19 cellular contexts compared by ENCODE assay signal in the genomic region with DNA sequence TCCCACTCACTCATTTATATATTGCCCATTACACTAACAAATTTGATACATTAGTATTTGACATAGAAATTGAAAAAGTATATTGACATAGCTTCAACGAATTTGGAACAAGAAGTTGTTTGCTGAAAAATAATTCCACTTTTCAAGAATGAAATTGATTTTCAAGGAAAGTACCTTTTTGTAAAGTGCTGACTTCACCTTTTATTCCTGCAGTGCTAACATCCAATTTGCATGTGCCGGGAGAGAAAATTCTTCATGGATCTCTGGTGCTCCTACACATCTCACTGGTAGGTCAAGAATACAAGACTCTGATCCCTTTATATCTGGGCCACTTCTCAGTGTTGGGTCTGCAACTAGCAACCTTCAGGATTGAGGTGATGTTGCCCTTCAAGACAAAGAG.
DNase-seq lines count a peak whose midpoint lies in the region; ATAC-seq, FAIRE-seq and TF ChIP-seq lines count a peak whose summit lies in the region.
"Had no signal": no experiment of that assay in that cellular context is flagged by ENCODE, and none has a peak within 500 bp of the region (broad histone marks: within the 10 kb centered on the region; RNA-seq: fewer than 3 reads in every experiment).

No MANE protein-coding gene starts in this region.

- H3K4me3 Mint-ChIP-seq in GM23338, result no peak overlapping the region
- no peak overlapping the region for H3K4me3 Mint-ChIP-seq in nephron progenitor cell
- no peak overlapping the region for H3K4me3 Mint-ChIP-seq in activated T-helper 2 cell treated with anti-CD3 and anti-CD28 coated beads, Interferon-gamma antibody, Interleukin-2, Interleukin-4, amounts not matched to agents 10 μg/mL and 5 μg/mL and 100 μg/mL, durations not matched to agents 14 hours and 24 hours and 36 hours (ENCODE audit: low read depth)
- H3K4me3 Mint-ChIP-seq: CD4-positive, CD25-positive, alpha-beta regulatory T cell; CD8-positive, alpha-beta memory T cell had no signal

- intact Hi-C loops in K562 (cut with micrococcal nuclease), result loop anchor here (2.0 to 10.0 kb wide), 2 partner anchors 437 to 829 kb away; partner anchors contain the start of gene FKBP7
- intact Hi-C loops in activated T-helper 2 cell treated with anti-CD3 and anti-CD28 coated beads, Interferon-gamma antibody, Interleukin-2, Interleukin-4, amounts not matched to agents 10 μg/mL and 5 μg/mL and 100 μg/mL, durations not matched to agents 14 hours and 24 hours and 36 hours (cut with micrococcal nuclease), result loop anchor here (2.0 kb wide), 1 partner anchor 25 kb away; no protein-coding TSS in a partner anchor

- H3K4me3 ChIP-seq in A549 (no peak overlapping the region), GM23338 (no peak overlapping the region), K562 (no peak overlapping the region)
- H3K4me3 ChIP-seq: HAP-1 had no signal

- CTCF ChIA-PET in A549 (lab: Yijun Ruan, JAX), result interaction anchor here (0.9 to 1.1 kb wide), 4 partner anchors 12 to 353 kb away, joined by 3 to 5 read pairs (median 3); no protein-coding TSS in a partner anchor
- CTCF ChIA-PET in K562 (lab: Yijun Ruan, JAX; ENCODE audit: low intra/inter-chr PET ratio), result no interaction called here

- no peak for TF ChIP-seq CTCF in A549 (IDR thresholded peaks at IDR 0.05)
- no peak for TF ChIP-seq CTCF in GM23338 (conservative IDR thresholded peaks at IDR 0.05; ENCODE audit: low read depth in 2 of 2)
- no peak for TF ChIP-seq CTCF in K562 (IDR thresholded peaks at IDR 0.05 in 2 of 3, conservative IDR thresholded peaks at IDR 0.05 in 1 of 3; ENCODE audit: insufficient read depth in 2 of 3, low read depth in 1 of 3, low read length in 3 of 3)
- no peak for TF ChIP-seq CTCF in nephron progenitor cell (IDR thresholded peaks at IDR 0.05)

- H4K20me1 ChIP-seq in GM23338 (replicated peaks; ENCODE audit: insufficient read depth), result no peaks in the 10 kb centered on the region
- H4K20me1 ChIP-seq in K562 (replicated peaks; ENCODE audit: control insufficient read depth, insufficient read depth, low read length), result no peaks in the 10 kb centered on the region

- no peaks in the 10 kb centered on the region for H3K27me3 ChIP-seq in GM23338 (ENCODE audit: insufficient read depth)
- no peaks in the 10 kb centered on the region for H3K27me3 ChIP-seq in K562 (ENCODE audit: control insufficient read depth in 2 of 2, insufficient read depth in 2 of 2, low read length in 2 of 2)
- H3K27me3 ChIP-seq: BE2C had no signal

- TF ChIP-seq POLR2A in A549 (IDR thresholded peaks at IDR 0.05; ENCODE audit: low read length), result no peak
- no peak for TF ChIP-seq POLR2A in K562 (conservative IDR thresholded peaks at IDR 0.05)

- no peaks in the 10 kb centered on the region; the same call in 2 of the 3 replicates for H3K4me1 ChIP-seq in A549
- no peaks in the 10 kb centered on the region for H3K4me1 ChIP-seq in GM23338 (ENCODE audit: insufficient read depth)
- H3K4me1 ChIP-seq in K562 (replicated peaks in 1 of 2; ENCODE audit: control insufficient read depth in 2 of 2, insufficient read depth in 2 of 2, low read length in 2 of 2), result no peaks in the 10 kb centered on the region
- H3K4me1 ChIP-seq: BE2C had no signal

- no peak overlapping the region for H3K9ac ChIP-seq in K562 (ENCODE audit: insufficient read depth in 1 of 2, low read depth in 2 of 2, low read length in 2 of 2)
- H3K9ac ChIP-seq: KMS-11 had no signal

- H3K27ac Mint-ChIP-seq in GM23338 (peak overlapping the region; percentile 63; the same call in 1 of the 2 replicates), nephron progenitor cell (peak overlapping the region; percentile 50)
- no peak overlapping the region for H3K27ac Mint-ChIP-seq in activated T-helper 2 cell treated with anti-CD3 and anti-CD28 coated beads, Interferon-gamma antibody, Interleukin-2, Interleukin-4, amounts not matched to agents 10 μg/mL and 5 μg/mL and 100 μg/mL, durations not matched to agents 14 hours and 24 hours and 36 hours
- H3K27ac Mint-ChIP-seq: CD4-positive, CD25-positive, alpha-beta regulatory T cell; CD8-positive, alpha-beta memory T cell had no signal

- no peaks in the 10 kb centered on the region for H3K9me1 ChIP-seq in K562 (ENCODE audit: control insufficient read depth, insufficient read depth, low read length)

- no peaks in the 10 kb centered on the region for H3F3A ChIP-seq in GM23338 (replicated peaks; ENCODE audit: low read depth)

- in situ Hi-C loops in K562 (cut with MboI), result loop anchor here (10.0 kb wide), 2 partner anchors 121 to 801 kb away; partner anchors contain the start of gene RBM45

- peaks cover 10% of the 10 kb centered on the region; the same call in 2 of the 3 replicates for H3K4me1 Mint-ChIP-seq in GM23338
- peaks cover 13% of the 10 kb centered on the region for H3K4me1 Mint-ChIP-seq in nephron progenitor cell
- H3K4me1 Mint-ChIP-seq in activated T-helper 2 cell treated with anti-CD3 and anti-CD28 coated beads, Interferon-gamma antibody, Interleukin-2, Interleukin-4, amounts not matched to agents 10 μg/mL and 5 μg/mL and 100 μg/mL, durations not matched to agents 14 hours and 24 hours and 36 hours (ENCODE audit: low read depth), result peaks cover 16% of the 10 kb centered on the region

- H3K9me3 ChIP-seq in A549, result no peaks in the 10 kb centered on the region
- no peaks in the 10 kb centered on the region for H3K9me3 ChIP-seq in K562 (replicated peaks; ENCODE audit: control insufficient read depth, insufficient read depth, low read depth, low read length)
- H3K9me3 ChIP-seq: BE2C, HAP-1 had no signal

- H3K27me3 Mint-ChIP-seq in GM23338 (ENCODE audit: insufficient read depth, low read depth, poor library complexity) (peaks cover 2% of the 10 kb centered on the region), nephron progenitor cell (ENCODE audit: low read depth, poor library complexity) (peaks cover 2% of the 10 kb centered on the region)
- H3K27me3 Mint-ChIP-seq in activated T-helper 2 cell treated with anti-CD3 and anti-CD28 coated beads, Interferon-gamma antibody, Interleukin-2, Interleukin-4, amounts not matched to agents 10 μg/mL and 5 μg/mL and 100 μg/mL, durations not matched to agents 14 hours and 24 hours and 36 hours (ENCODE audit: low read depth), result no peaks in the 10 kb centered on the region
- H3K27me3 Mint-ChIP-seq: CD4-positive, CD25-positive, alpha-beta regulatory T cell; CD8-positive, alpha-beta memory T cell had no signal

- H2AFZ ChIP-seq in GM23338 (no peak overlapping the region), K562 (ENCODE audit: low read depth, low read length) (no peak overlapping the region)

- DNase-seq in A549 (ENCODE audit: low read depth in 1 of 2, low spot score in 1 of 2) (no peak), GM23338 (ENCODE audit: low spot score) (no peak), K562 (ENCODE audit: extremely low read depth in 1 of 4, low spot score in 3 of 4) (no peak), nephron progenitor cell (no peak), DMS 273 treated with DMSO at 0.1 percent for 48 hours (lab: John Stamatoyannopoulos, UW) (no peak)
- no peak for DNase-seq in activated T-helper 2 cell treated with anti-CD3 and anti-CD28 coated beads, Interferon-gamma antibody, Interleukin-2, Interleukin-4, amounts not matched to agents 10 μg/mL and 5 μg/mL and 100 μg/mL, durations not matched to agents 14 hours and 24 hours and 36 hours (ENCODE audit: low spot score)
- DNase-seq: ACHN; BE2C; C1 segment of cervical spinal cord; CD4-positive, CD25-positive, alpha-beta regulatory T cell; CD8-positive, alpha-beta memory T cell; COR-L47 had no signal

- ATAC-seq in A549 (no peak), GM23338 (no peak), K562 (no peak), HG03045 (IDR thresholded peaks at IDR 0.05; ENCODE audit: unreplicated experiment) (no peak)

- TF ChIP-seq EP300 in A549 (IDR thresholded peaks at IDR 0.05) (no peak), K562 (IDR thresholded peaks at IDR 0.05; ENCODE audit: low read length) (no peak)

- H3K4me2 ChIP-seq in A549, result no peak overlapping the region
- no peak overlapping the region for H3K4me2 ChIP-seq in GM23338
- H3K4me2 ChIP-seq in K562 (ENCODE audit: insufficient read depth, low read length), result no peak overlapping the region
- H3K4me2 ChIP-seq: KMS-11 had no signal

- TF ChIP-seq RAD21 in A549 (conservative IDR thresholded peaks at IDR 0.05 in 1 of 2, IDR thresholded peaks at IDR 0.05 in 1 of 2) (no peak), K562 (CRISPR knock-in tag; conservative IDR thresholded peaks at IDR 0.05 in 1 of 2, IDR thresholded peaks at IDR 0.05 in 1 of 2) (no peak)

- no peak for FAIRE-seq in A549 (lab: Jason Lieb, UNC)
- no peak for FAIRE-seq in K562 (lab: Jason Lieb, UNC)
- FAIRE-seq: G401.6, GM12892, GM18507, HTR-8/SVneo had no signal

- H3K79me2 ChIP-seq in GM23338 (replicated peaks; ENCODE audit: insufficient read depth), result no peaks in the 10 kb centered on the region
- no peaks in the 10 kb centered on the region for H3K79me2 ChIP-seq in K562 (ENCODE audit: control insufficient read depth, insufficient read depth, low read length)

- BruUV-seq in K562 (replicated peaks; lab: Mats Ljungman, UMichigan), result no TSS peak

- H3K9me2 ChIP-seq in GM23338 (ENCODE audit: insufficient read depth), result no peaks in the 10 kb centered on the region

- H3K36me3 Mint-ChIP-seq in GM23338 (ENCODE audit: low read depth) (no peaks in the 10 kb centered on the region), nephron progenitor cell (ENCODE audit: low read depth) (no peaks in the 10 kb centered on the region)
- H3K36me3 Mint-ChIP-seq in activated T-helper 2 cell treated with anti-CD3 and anti-CD28 coated beads, Interferon-gamma antibody, Interleukin-2, Interleukin-4, amounts not matched to agents 10 μg/mL and 5 μg/mL and 100 μg/mL, durations not matched to agents 14 hours and 24 hours and 36 hours (ENCODE audit: low read depth), result no peaks in the 10 kb centered on the region

- 29% methylated on average over 2 of the region's 2 CpGs for WGBS in A549 (ENCODE audit: missing lambda C conversion rate)
- WGBS in K562 (ENCODE audit: insufficient coverage, low coverage, missing lambda C conversion rate), result 0% methylated on average over 2 of the region's 2 CpGs

- no peak overlapping the region for H3K27ac ChIP-seq in A549
- no peak overlapping the region for H3K27ac ChIP-seq in GM23338 (ENCODE audit: low read depth)
- no peak overlapping the region for H3K27ac ChIP-seq in K562 (ENCODE audit: extremely low read depth, low read depth, low read length)
- H3K27ac ChIP-seq: KMS-11 had no signal

- H3K36me3 ChIP-seq in GM23338 (ENCODE audit: insufficient read depth) (no peaks in the 10 kb centered on the region), K562 (ENCODE audit: control insufficient read depth, insufficient read depth, low read length) (no peaks in the 10 kb centered on the region)
- H3K36me3 ChIP-seq: BE2C, HAP-1 had no signal

- H3K9me3 Mint-ChIP-seq in GM23338, result no peaks in the 10 kb centered on the region
- H3K9me3 Mint-ChIP-seq in nephron progenitor cell, result no peaks in the 10 kb centered on the region
- no peaks in the 10 kb centered on the region for H3K9me3 Mint-ChIP-seq in activated T-helper 2 cell treated with anti-CD3 and anti-CD28 coated beads, Interferon-gamma antibody, Interleukin-2, Interleukin-4, amounts not matched to agents 10 μg/mL and 5 μg/mL and 100 μg/mL, durations not matched to agents 14 hours and 24 hours and 36 hours
- H3K9me3 Mint-ChIP-seq: CD4-positive, CD25-positive, alpha-beta regulatory T cell; CD8-positive, alpha-beta memory T cell had no signal

- POLR2A ChIA-PET in A549 (lab: Yijun Ruan, JAX), result no interaction called here
- POLR2A ChIA-PET in K562 (lab: Yijun Ruan, JAX), result interaction anchor here (1.3 kb wide), 1 partner anchor 10 kb away, joined by 3 read pairs; no protein-coding TSS in a partner anchor

Comparison
In these comparisons a context has a peak if more than half of its experiments do, and no peak if none do; other contexts are left out.
1. Of the 35 proteins assayed by ChIP-seq in both K562 and A549: peak only in K562: none; only in A549: MAFK; in both: none; in neither: 34.